1 cellular context compared by ENCODE assay signal in genomic region chr10:133056651-133057178, GRCh38.
TF ChIP-seq lines count a peak whose summit lies in the region.

No MANE protein-coding gene starts in this region.

TF ChIP-seq in HepG2, 621 proteins besides CTCF, POLR2A, EP300 and RAD21 (continued from another document):
- TF ChIP-seq MNT (IDR thresholded peaks at IDR 0.05) (0 out of 2 replicates have a peak, but pooled peaks have one; percentile 11), ZNF83 (CRISPR knock-in tag; IDR thresholded peaks at IDR 0.05; ENCODE audit: borderline replicate concordance) (no peak), ZNF496 (CRISPR knock-in tag; IDR thresholded peaks at IDR 0.05; ENCODE audit: insufficient replicate concordance) (no peak)
